In genomic region chr12:95220726-95221125, GRCh38 we compare ENCODE assay signal across 21 cellular contexts. TPM values are rescaled to one million over a fixed set of nuclear protein-coding genes. Genes with fewer than 3 reads are reported as not detected.
A peak's percentile ranks its signal among the peaks of the same experiment; 100 is the strongest.
DNase-seq lines count a peak whose midpoint lies in the region; ATAC-seq and TF ChIP-seq lines count a peak whose summit lies in the region.
"Had no signal": no experiment of that assay in that cellular context is flagged by ENCODE, and none has a peak within 500 bp of the region (broad histone marks: within the 10 kb centered on the region; RNA-seq: fewer than 3 reads in every experiment).

No MANE protein-coding gene starts in this region.

- intact Hi-C loops in upper lobe of right lung (cut with DNase I) = no loop called here

- no peaks in the 10 kb centered on the region for H3K4me1 ChIP-seq in upper lobe of right lung

- H3K27me3 ChIP-seq in upper lobe of right lung = no peaks in the 10 kb centered on the region
- H3K27me3 ChIP-seq: ascending aorta, left lung had no signal

- H3K27ac Mint-ChIP-seq in stimulated activated naive CD8-positive, alpha-beta T cell treated with anti-CD3 and anti-CD28 coated beads, Interleukin-15, Interleukin-2, amounts not matched to agents 100 ng/mL and 50 ng/mL, for 24 hours = peak overlapping the region; percentile 5
- H3K27ac Mint-ChIP-seq in activated T-helper 17 cell treated with anti-CD3 and anti-CD28 coated beads, Interleukin-2, amount 50 U/mL, for 72 hours = peak overlapping the region; percentile 98
- H3K27ac Mint-ChIP-seq in mesothelial cell of epicardium = peak overlapping the region; percentile 17
- H3K27ac Mint-ChIP-seq: activated naive CD4-positive, alpha-beta T cell treated with anti-CD3 and anti-CD28 coated beads for 36 hours; effector memory CD8-positive, alpha-beta T cell; T-cell had no signal

- H3K9me3 ChIP-seq in upper lobe of right lung = no peaks in the 10 kb centered on the region
- H3K9me3 ChIP-seq: ascending aorta, left lung had no signal

- DNase-seq in stimulated activated naive CD8-positive, alpha-beta T cell treated with anti-CD3 and anti-CD28 coated beads, Interleukin-15, Interleukin-2, amounts not matched to agents 100 U/mL and 50 U/mL, for 24 hours = no peak
- DNase-seq in mesothelial cell of epicardium (ENCODE audit: low spot score in 2 of 2, unreplicated experiment in 2 of 2) (no peak), dermis blood vessel endothelial cell (no peak), upper lobe of right lung (no peak)
- DNase-seq: activated CD4-positive, alpha-beta T cell treated with anti-CD3 and anti-CD28 coated beads, Interleukin-2, amount 50 U/mL, for 4 hours; activated naive CD4-positive, alpha-beta T cell treated with anti-CD3 and anti-CD28 coated beads for 36 hours; C1 segment of cervical spinal cord; effector memory CD8-positive, alpha-beta T cell; GF-D8; GM23248; head of caudate nucleus; IMR-90; left lung; NCI-H69; SHP77 treated with DMSO at 0.1 percent for 48 hours; T-cell had no signal

- peaks cover 28% of the 10 kb centered on the region for H3K36me3 Mint-ChIP-seq in stimulated activated naive CD8-positive, alpha-beta T cell treated with anti-CD3 and anti-CD28 coated beads, Interleukin-15, Interleukin-2, amounts not matched to agents 100 ng/mL and 50 ng/mL, for 24 hours (ENCODE audit: low read depth)
- peaks cover 48% of the 10 kb centered on the region for H3K36me3 Mint-ChIP-seq in activated T-helper 17 cell treated with anti-CD3 and anti-CD28 coated beads, Interleukin-2, amount 50 U/mL, for 72 hours (ENCODE audit: low read depth)
- H3K36me3 Mint-ChIP-seq in mesothelial cell of epicardium = peaks cover 12% of the 10 kb centered on the region

- H3K4me3 ChIP-seq in upper lobe of right lung = no peak overlapping the region
- H3K4me3 ChIP-seq: GM23248, left lung had no signal

- peaks cover 8% of the 10 kb centered on the region for H3K36me3 ChIP-seq in upper lobe of right lung

- no peak for ATAC-seq in stimulated activated naive CD8-positive, alpha-beta T cell treated with anti-CD3 and anti-CD28 coated beads, Interleukin-15, Interleukin-2, amounts not matched to agents 100 U/mL and 50 U/mL, for 24 hours
- ATAC-seq in activated T-helper 17 cell treated with anti-CD3 and anti-CD28 coated beads, Interleukin-2, amount 50 U/mL, for 72 hours (replicated peaks) = no peak
- ATAC-seq in GM18511 (IDR thresholded peaks at IDR 0.05; ENCODE audit: unreplicated experiment) (no peak), upper lobe of right lung (no peak), GM19351 (IDR thresholded peaks at IDR 0.05; ENCODE audit: unreplicated experiment) (no peak)
- ATAC-seq: effector memory CD8-positive, alpha-beta T cell; left lung; T-cell had no signal

- TF ChIP-seq CTCF in mesothelial cell of epicardium (IDR thresholded peaks at IDR 0.05; ENCODE audit: unreplicated experiment) = no peak
- no peak for TF ChIP-seq CTCF in upper lobe of right lung (IDR thresholded peaks at IDR 0.05)

- no peak overlapping the region for H3K27ac ChIP-seq in upper lobe of right lung
- H3K27ac ChIP-seq: GM23248, left lung had no signal

- no peak overlapping the region for H3K4me3 Mint-ChIP-seq in stimulated activated naive CD8-positive, alpha-beta T cell treated with anti-CD3 and anti-CD28 coated beads, Interleukin-15, Interleukin-2, amounts not matched to agents 100 ng/mL and 50 ng/mL, for 24 hours
- H3K4me3 Mint-ChIP-seq in activated T-helper 17 cell treated with anti-CD3 and anti-CD28 coated beads, Interleukin-2, amount 50 U/mL, for 72 hours = peak overlapping the region; percentile 95
- peak overlapping the region; percentile 23 for H3K4me3 Mint-ChIP-seq in mesothelial cell of epicardium

- no peaks in the 10 kb centered on the region for H3K27me3 Mint-ChIP-seq in stimulated activated naive CD8-positive, alpha-beta T cell treated with anti-CD3 and anti-CD28 coated beads, Interleukin-15, Interleukin-2, amounts not matched to agents 100 ng/mL and 50 ng/mL, for 24 hours
- H3K27me3 Mint-ChIP-seq in activated T-helper 17 cell treated with anti-CD3 and anti-CD28 coated beads, Interleukin-2, amount 50 U/mL, for 72 hours = no peaks in the 10 kb centered on the region
- no peaks in the 10 kb centered on the region for H3K27me3 Mint-ChIP-seq in mesothelial cell of epicardium (ENCODE audit: low read depth)
- H3K27me3 Mint-ChIP-seq: effector memory CD8-positive, alpha-beta T cell; T-cell had no signal

- H3K9me3 Mint-ChIP-seq in stimulated activated naive CD8-positive, alpha-beta T cell treated with anti-CD3 and anti-CD28 coated beads, Interleukin-15, Interleukin-2, amounts not matched to agents 100 ng/mL and 50 ng/mL, for 24 hours = no peaks in the 10 kb centered on the region
- no peaks in the 10 kb centered on the region for H3K9me3 Mint-ChIP-seq in activated T-helper 17 cell treated with anti-CD3 and anti-CD28 coated beads, Interleukin-2, amount 50 U/mL, for 72 hours
- H3K9me3 Mint-ChIP-seq in mesothelial cell of epicardium = no peaks in the 10 kb centered on the region
- H3K9me3 Mint-ChIP-seq: activated naive CD4-positive, alpha-beta T cell treated with anti-CD3 and anti-CD28 coated beads for 36 hours; effector memory CD8-positive, alpha-beta T cell; T-cell had no signal

- H3K4me1 Mint-ChIP-seq in stimulated activated naive CD8-positive, alpha-beta T cell treated with anti-CD3 and anti-CD28 coated beads, Interleukin-15, Interleukin-2, amounts not matched to agents 100 ng/mL and 50 ng/mL, for 24 hours (ENCODE audit: low read depth) = peaks cover 61% of the 10 kb centered on the region
- peaks cover 31% of the 10 kb centered on the region for H3K4me1 Mint-ChIP-seq in activated T-helper 17 cell treated with anti-CD3 and anti-CD28 coated beads, Interleukin-2, amount 50 U/mL, for 72 hours
- H3K4me1 Mint-ChIP-seq in mesothelial cell of epicardium = peaks cover 33% of the 10 kb centered on the region

RNA-seq across cellular contexts. Expression of gene VEZT, which starts 3.1 kb away (rescaled TPM):
- 10 to 100 TPM; 42.9 to 49.3 TPM for total RNA-seq in activated T-helper 17 cell treated with anti-CD3 and anti-CD28 coated beads, Interleukin-2, amount 50 U/mL, for 72 hours
- 107 to 110 TPM (median 107 TPM) in 3 replicates for total RNA-seq in mesothelial cell of epicardium
- total RNA-seq in dermis blood vessel endothelial cell = 96.7 and 134 TPM in 2 replicates
- total RNA-seq in upper lobe of right lung = 69.9 TPM

RNA-seq across cellular contexts. Expression of gene FGD6, which starts 3.5 kb away (rescaled TPM):
- total RNA-seq in activated T-helper 17 cell treated with anti-CD3 and anti-CD28 coated beads, Interleukin-2, amount 50 U/mL, for 72 hours = 1 to 10 TPM; 1.4 to 2.6 TPM
- total RNA-seq in mesothelial cell of epicardium (17.5 to 18.2 TPM (median 18.0 TPM) in 3 replicates), dermis blood vessel endothelial cell (19.6 and 27.0 TPM in 2 replicates), upper lobe of right lung (28.8 TPM)

Comparison
In these comparisons a context has a peak if more than half of its experiments do, and no peak if none do; other contexts are left out.
1. H3K27ac Mint-ChIP-seq: peak in every context shown above with its lines; median percentile 98 in activated T-helper 17 cell treated with anti-CD3 and anti-CD28 coated beads, Interleukin-2, amount 50 U/mL, for 72 hours; 17 in mesothelial cell of epicardium; 5 in stimulated activated naive CD8-positive, alpha-beta T cell treated with anti-CD3 and anti-CD28 coated beads, Interleukin-15, Interleukin-2, amounts not matched to agents 100 ng/mL and 50 ng/mL, for 24 hours.